In genomic region chr13:51221674-51222509, GRCh38 we compare ENCODE assay signal across 1 cellular context.
TF ChIP-seq lines count a peak whose summit lies in the region.

Gene FAM124A (plus strand): TSS chr13:51222398. CDS start chr13:51222502, 104 bp downstream.

TF ChIP-seq in HepG2, 621 proteins besides CTCF, POLR2A, EP300 and RAD21 (continued from another document and continues in another):
- no peak for TF ChIP-seq ZBTB40 (IDR thresholded peaks at IDR 0.05)
- no peak for TF ChIP-seq ZBTB40 (CRISPR knock-in tag; IDR thresholded peaks at IDR 0.05)
- no peak for TF ChIP-seq ZNF678 (CRISPR knock-in tag; IDR thresholded peaks at IDR 0.05)
- no peak for TF ChIP-seq ZNF792 (CRISPR knock-in tag; IDR thresholded peaks at IDR 0.05)
- no peak for TF ChIP-seq MAZ (IDR thresholded peaks at IDR 0.05; ENCODE audit: borderline replicate concordance, low read depth, low read length)
- peak; percentile 57; the same call in 1 of the 2 replicates for TF ChIP-seq MAZ (CRISPR knock-in tag; IDR thresholded peaks at IDR 0.05; ENCODE audit: low read depth)
- TF ChIP-seq ZNF670 (CRISPR knock-in tag; IDR thresholded peaks at IDR 0.05; ENCODE audit: borderline replicate concordance), result no peak
- no peak for TF ChIP-seq GLMP (CRISPR knock-in tag; IDR thresholded peaks at IDR 0.05; ENCODE audit: borderline replicate concordance)
- no peak for TF ChIP-seq ZNF766 (CRISPR knock-in tag; IDR thresholded peaks at IDR 0.05; ENCODE audit: borderline replicate concordance)
- TF ChIP-seq ATF7-NPFF (CRISPR knock-in tag; IDR thresholded peaks at IDR 0.05; ENCODE audit: low read depth), result peak; percentile 8; the same call in 1 of the 2 replicates
- TF ChIP-seq GPN1 (CRISPR knock-in tag; IDR thresholded peaks at IDR 0.05; ENCODE audit: borderline replicate concordance), result no peak
- TF ChIP-seq KDM5B (CRISPR knock-in tag; IDR thresholded peaks at IDR 0.05; ENCODE audit: borderline replicate concordance), result peak; percentile 39; the same call in 1 of the 2 replicates
- no peak for TF ChIP-seq IKZF5 (CRISPR knock-in tag; IDR thresholded peaks at IDR 0.05)
- 0 out of 2 replicates have a peak, but pooled peaks have one; percentile 27 for TF ChIP-seq ZNF616 (CRISPR knock-in tag; IDR thresholded peaks at IDR 0.05; ENCODE audit: low read depth)
- TF ChIP-seq PAXIP1 (CRISPR knock-in tag; conservative IDR thresholded peaks at IDR 0.05), result no peak
- no peak for TF ChIP-seq GFI1 (CRISPR knock-in tag; IDR thresholded peaks at IDR 0.05; ENCODE audit: borderline replicate concordance)
- TF ChIP-seq CHD4 (IDR thresholded peaks at IDR 0.05; ENCODE audit: borderline replicate concordance, low read length), result no peak
- no peak for TF ChIP-seq NFYC (CRISPR knock-in tag; IDR thresholded peaks at IDR 0.05)
- no peak for TF ChIP-seq SP1 (IDR thresholded peaks at IDR 0.05)
- no peak for TF ChIP-seq SP1 (CRISPR knock-in tag; IDR thresholded peaks at IDR 0.05)
- no peak for TF ChIP-seq ZUFSP (CRISPR knock-in tag; IDR thresholded peaks at IDR 0.05; ENCODE audit: borderline replicate concordance)
- no peak for TF ChIP-seq PLRG1 (conservative IDR thresholded peaks at IDR 0.05)
- TF ChIP-seq ZSCAN25 (CRISPR knock-in tag; IDR thresholded peaks at IDR 0.05), result no peak
- no peak for TF ChIP-seq HMGA1 (CRISPR knock-in tag; conservative IDR thresholded peaks at IDR 0.05)
- no peak for TF ChIP-seq NCOA1 (CRISPR knock-in tag; IDR thresholded peaks at IDR 0.05)
- TF ChIP-seq PAF1 (CRISPR knock-in tag; IDR thresholded peaks at IDR 0.05), result no peak
- TF ChIP-seq TCF12 (IDR thresholded peaks at IDR 0.05), result no peak
- TF ChIP-seq TCF12 (CRISPR knock-in tag; IDR thresholded peaks at IDR 0.05), result no peak
- no peak for TF ChIP-seq MIXL1 (CRISPR knock-in tag; IDR thresholded peaks at IDR 0.05)
- TF ChIP-seq LCORL (IDR thresholded peaks at IDR 0.05), result no peak
- TF ChIP-seq LCORL (CRISPR knock-in tag; IDR thresholded peaks at IDR 0.05), result no peak
- TF ChIP-seq ZBTB46 (CRISPR knock-in tag; IDR thresholded peaks at IDR 0.05; ENCODE audit: borderline replicate concordance), result no peak
- TF ChIP-seq ZNF101 (CRISPR knock-in tag; IDR thresholded peaks at IDR 0.05; ENCODE audit: borderline replicate concordance, low read depth), result no peak
- TF ChIP-seq ATF3 (CRISPR knock-in tag; IDR thresholded peaks at IDR 0.05), result no peak
- TF ChIP-seq ZBTB1 (CRISPR knock-in tag; IDR thresholded peaks at IDR 0.05; ENCODE audit: borderline replicate concordance), result no peak
- no peak for TF ChIP-seq ZNF746 (CRISPR knock-in tag; IDR thresholded peaks at IDR 0.05)
- no peak for TF ChIP-seq MXD1 (CRISPR knock-in tag; IDR thresholded peaks at IDR 0.05)
- no peak for TF ChIP-seq SIN3B (IDR thresholded peaks at IDR 0.05; ENCODE audit: low read length)
- no peak for TF ChIP-seq HNF1B (CRISPR knock-in tag; IDR thresholded peaks at IDR 0.05)
- peak; percentile 28 for TF ChIP-seq YY1 (IDR thresholded peaks at IDR 0.05; ENCODE audit: insufficient read depth, insufficient replicate concordance, low read depth, low read length)
- no peak for TF ChIP-seq ZNF550 (CRISPR knock-in tag; IDR thresholded peaks at IDR 0.05; ENCODE audit: borderline replicate concordance)
- TF ChIP-seq DPF2 (CRISPR knock-in tag; IDR thresholded peaks at IDR 0.05; ENCODE audit: borderline replicate concordance, low read depth), result no peak
- TF ChIP-seq HOXA5 (CRISPR knock-in tag; IDR thresholded peaks at IDR 0.05), result no peak
